Comparison of ENCODE assay signal across 8 cellular contexts in genomic region chr20:38692436-38693411, GRCh38. TPM values are rescaled to one million over a fixed set of nuclear protein-coding genes. Genes with fewer than 3 reads are reported as not detected.
DNase-seq lines count a peak whose midpoint lies in the region; ATAC-seq and TF ChIP-seq lines count a peak whose summit lies in the region.

No MANE protein-coding gene starts in this region.

- H3K4me3 ChIP-seq in tibial artery = no peak overlapping the region

- intact Hi-C loops in Right ventricle myocardium superior (cut with DNase I) = no loop called here
- intact Hi-C loops in Right ventricle myocardium inferior (cut with DNase I) = no loop called here
- intact Hi-C loops in tibial artery (cut with DNase I; ENCODE audit: low total_unique reads) = no loop called here

- H3K4me1 ChIP-seq in tibial artery = no peaks in the 10 kb centered on the region

- in situ Hi-C loops in T47D (cut with HindIII; ENCODE audit: low pct_unique_long_range_greater_than_20kb, low sequenced_read_pairs) = no loop called here

- peaks cover 0 to 22% of the 10 kb centered on the region in 2 donors for H3K27me3 ChIP-seq in tibial artery

- H3K9me3 ChIP-seq in tibial artery = no peaks in the 10 kb centered on the region

- H3K36me3 ChIP-seq in tibial artery = no peaks in the 10 kb centered on the region

- peak; percentile 52 for DNase-seq in Right ventricle myocardium superior
- DNase-seq in Right ventricle myocardium inferior (ENCODE audit: missing footprints) = no peak
- peak; percentile 27 for DNase-seq in T follicular helper cell (ENCODE audit: low read depth)
- DNase-seq in T47D (ENCODE audit: low read depth in 1 of 2, low spot score in 1 of 2) = peak; percentile 75 to 95
- peak; percentile 71 to 76 for DNase-seq in lung microvascular endothelial cell (ENCODE audit: low read depth in 2 of 2)
- peak; percentile 31 to 52 for DNase-seq in tibial artery
- no peak for DNase-seq in NCI-H774 (lab: John Stamatoyannopoulos, UW)

- no peak overlapping the region for H3K27ac ChIP-seq in tibial artery

- no peak for TF ChIP-seq CTCF in tibial artery (IDR thresholded peaks at IDR 0.05)

- peak; percentile 55 for ATAC-seq in Right ventricle myocardium superior (ENCODE audit: poor library complexity)
- no peak for ATAC-seq in Right ventricle myocardium inferior
- ATAC-seq in GM18517 (IDR thresholded peaks at IDR 0.05; ENCODE audit: unreplicated experiment) = no peak

RNA-seq across cellular contexts. Expression of gene SLC32A1, which starts 31.6 kb away (rescaled TPM):
- total RNA-seq in Right ventricle myocardium superior = not detected
- total RNA-seq in Right ventricle myocardium inferior = not detected
- total RNA-seq in lung microvascular endothelial cell = not detected in 2 replicates

RNA-seq across cellular contexts. Expression of gene ACTR5, which starts 55.5 kb away (rescaled TPM):
- 3.2 TPM for total RNA-seq in Right ventricle myocardium superior
- 2.6 TPM for total RNA-seq in Right ventricle myocardium inferior
- total RNA-seq in lung microvascular endothelial cell = 4.1 and 4.8 TPM in 2 replicates

Comparison
In these comparisons a context has a peak if more than half of its experiments do, and no peak if none do; other contexts are left out.
1. DNase-seq: peak in Right ventricle myocardium superior (single experiment), T follicular helper cell (single experiment), T47D (2 of 2), lung microvascular endothelial cell (2 of 2) and tibial artery (2 of 2); none in Right ventricle myocardium inferior (single experiment) and NCI-H774 (single experiment).